26 cellular contexts compared by ENCODE assay signal in the genomic region with DNA sequence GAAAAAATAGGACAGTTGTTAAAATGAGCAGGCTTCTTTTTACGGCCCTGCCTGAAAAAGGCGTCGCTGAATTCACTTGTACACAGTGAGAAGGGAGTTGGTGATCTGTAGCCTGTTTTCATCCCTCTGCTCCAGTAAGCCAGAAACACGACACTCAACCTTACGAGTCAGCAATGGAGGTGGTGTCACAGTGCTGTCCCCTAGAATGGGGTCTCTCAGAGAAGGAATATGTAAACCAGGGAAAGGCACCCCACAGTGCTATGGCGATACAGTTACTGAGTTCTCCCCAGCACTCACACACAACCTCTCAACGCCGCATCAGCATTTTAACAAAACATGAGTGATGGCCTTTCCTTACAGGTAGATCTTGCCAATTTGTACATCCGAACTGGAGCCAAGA.
"Had no signal": no experiment of that assay in that cellular context is flagged by ENCODE, and none has a peak within 500 bp of the region (broad histone marks: within the 10 kb centered on the region; RNA-seq: fewer than 3 reads in every experiment).

No MANE protein-coding gene starts in this region.

- H3K4me2 ChIP-seq: SK-N-SH had no signal

- H3K4me1 ChIP-seq: Peyer's patch, SJCRH30 had no signal

- H3K9ac ChIP-seq: SK-N-SH had no signal

- FAIRE-seq: bronchial epithelial cell had no signal

- H3K27ac ChIP-seq: Peyer's patch, RWPE1, SJCRH30 had no signal

- H3K4me1 Mint-ChIP-seq: activated naive CD4-positive, alpha-beta T cell treated with anti-CD3 and anti-CD28 coated beads, Interleukin-2, amount 50 U/mL, for 24 hours had no signal

- H3K27me3 ChIP-seq: Peyer's patch had no signal

- H3K4me3 Mint-ChIP-seq: activated CD8-positive, alpha-beta T cell treated with anti-CD3 and anti-CD28 coated beads, Interleukin-2, amount 10 ng/mL, durations not matched to agents 7 days and 5 days; activated naive CD4-positive, alpha-beta T cell treated with anti-CD3 and anti-CD28 coated beads, Interleukin-2, amount 50 U/mL, for 24 hours; T-helper 1 cell treated with Interleukin-12 subunit alpha and Interleukin-12 subunit beta and Interleukin-4 antibody, amounts not matched to agents 30 μg/mL and 1 μg/mL, for 36 hours had no signal

- H3K27me3 Mint-ChIP-seq: activated naive CD4-positive, alpha-beta T cell treated with anti-CD3 and anti-CD28 coated beads, Interleukin-2, amount 50 U/mL, for 24 hours had no signal

- H3K36me3 Mint-ChIP-seq: activated naive CD4-positive, alpha-beta T cell treated with anti-CD3 and anti-CD28 coated beads, Interleukin-2, amount 50 U/mL, for 24 hours had no signal

- H3K9me3 ChIP-seq: Peyer's patch, SJCRH30, SK-N-SH had no signal

- ATAC-seq: activated CD8-positive, alpha-beta T cell treated with anti-CD3 and anti-CD28 coated beads, Interleukin-2, amount 10 ng/mL, durations not matched to agents 7 days and 5 days had no signal

- H3K4me3 ChIP-seq: Peyer's patch, SJCRH30 had no signal

- H3K36me3 ChIP-seq: Peyer's patch, SJCRH30 had no signal

- DNase-seq: activated CD4-positive, alpha-beta T cell treated with anti-CD3 and anti-CD28 coated beads for 48 hours; activated CD4-positive, alpha-beta T cell treated with anti-CD3 and anti-CD28 coated beads, Interleukin-2, amount 50 U/mL, for 4 hours; activated CD4-positive, CD25-positive, alpha-beta regulatory T cell treated with anti-CD3 and anti-CD28 coated beads, Interleukin-2, amount 50 U/mL, for 72 hours; activated CD8-positive, alpha-beta memory T cell treated with anti-CD3 and anti-CD28 coated beads, Interleukin-2, amount 50 U/mL, for 48 hours; activated CD8-positive, alpha-beta T cell treated with anti-CD3 and anti-CD28 coated beads, Interleukin-2, amount 10 ng/mL, durations not matched to agents 7 days and 5 days; activated T-cell treated with anti-CD3 and anti-CD28 coated beads, Interleukin-2, amount 50 U/mL, for 1 hour; aorta; central memory CD4-positive, alpha-beta T cell; Karpas-422; MM.1S; NCI-H1105; NCI-H1436; NCI-H1694 treated with DMSO at 0.1 percent for 48 hours; NCI-H2029 treated with DMSO at 0.1 percent for 48 hours; NCI-H510A treated with DMSO at 0.1 percent for 48 hours; NCI-H69; NK-92 treated with Interleukin-12 subunit alpha and Interleukin-12 subunit beta, amount 100 ng/mL, for 24 hours; Peyer's patch; Right ventricle myocardium superior; SJCRH30; SK-N-SH; SW 1271 had no signal

- H3K27ac Mint-ChIP-seq: activated CD8-positive, alpha-beta T cell treated with anti-CD3 and anti-CD28 coated beads, Interleukin-2, amount 10 ng/mL, durations not matched to agents 7 days and 5 days; activated naive CD4-positive, alpha-beta T cell treated with anti-CD3 and anti-CD28 coated beads, Interleukin-2, amount 50 U/mL, for 24 hours; T-helper 1 cell treated with Interleukin-12 subunit alpha and Interleukin-12 subunit beta and Interleukin-4 antibody, amounts not matched to agents 30 μg/mL and 1 μg/mL, for 36 hours had no signal

- H3K9me3 Mint-ChIP-seq: activated naive CD4-positive, alpha-beta T cell treated with anti-CD3 and anti-CD28 coated beads, Interleukin-2, amount 50 U/mL, for 24 hours; T-helper 1 cell treated with Interleukin-12 subunit alpha and Interleukin-12 subunit beta and Interleukin-4 antibody, amounts not matched to agents 30 μg/mL and 1 μg/mL, for 36 hours had no signal
